15 cellular contexts compared by ENCODE assay signal in the genomic region with DNA sequence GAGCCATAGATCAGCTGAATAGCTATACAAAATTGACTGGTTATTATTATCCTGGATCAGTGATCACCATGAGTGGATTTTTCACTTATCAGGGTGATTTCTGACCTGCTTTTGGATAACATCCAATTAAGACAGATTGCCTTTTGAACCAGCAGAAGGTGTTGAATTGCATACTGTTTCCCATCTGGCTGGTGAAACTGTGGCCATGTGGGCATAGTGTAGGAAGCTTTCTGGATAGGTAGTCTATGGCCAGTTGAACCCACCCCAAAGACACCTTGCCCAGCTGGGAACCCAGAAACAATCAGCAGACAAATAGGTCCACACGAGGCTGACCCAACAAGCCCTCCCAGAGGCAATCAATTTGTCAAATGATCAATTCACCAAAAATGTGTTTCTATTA. TPM values are rescaled to one million over a fixed set of nuclear protein-coding genes. Genes with fewer than 3 reads are reported as not detected.
"Had no signal": no experiment of that assay in that cellular context is flagged by ENCODE, and none has a peak within 500 bp of the region (broad histone marks: within the 10 kb centered on the region; RNA-seq: fewer than 3 reads in every experiment).

No MANE protein-coding gene starts in this region.

- H3K4me3 ChIP-seq: gastrocnemius medialis, left lung, tibial artery had no signal

- H3K4me3 Mint-ChIP-seq: effector memory CD8-positive, alpha-beta T cell; naive B cell; stimulated activated memory B cell treated with anti-CD40 and anti-IgM and Interleukin-4, amounts not matched to agents 10 μg/mL and 1 μg/mL and 100 μg/mL, for 72 hours had no signal

- H3K27ac ChIP-seq: epithelial cell of prostate, gastrocnemius medialis, left lung, parathyroid adenoma, tibial artery had no signal

- ATAC-seq: effector memory CD8-positive, alpha-beta T cell; gastrocnemius medialis; left lung; stimulated activated memory B cell treated with anti-CD40 and anti-IgM and Interleukin-4, amounts not matched to agents 10 μg/mL and 1 μg/mL and 100 μg/mL, for 72 hours had no signal

- DNase-seq: activated CD4-positive, CD25-positive, alpha-beta regulatory T cell treated with anti-CD3 and anti-CD28 coated beads, Interleukin-2, amount 50 U/mL, for 72 hours; activated naive CD4-positive, alpha-beta T cell; anterior cingulate cortex; dermis blood vessel endothelial cell; effector memory CD8-positive, alpha-beta T cell; gastrocnemius medialis; left lung; naive B cell; stimulated activated CD4-positive, alpha-beta T cell treated with anti-CD3 and anti-CD28 coated beads, Interleukin-2, amount 100 ng/mL, for 48 hours; T1000; tibial artery had no signal

- H3K9me3 ChIP-seq: gastrocnemius medialis, left lung, tibial artery had no signal

- H3K9me3 Mint-ChIP-seq: effector memory CD8-positive, alpha-beta T cell; naive B cell; stimulated activated memory B cell treated with anti-CD40 and anti-IgM and Interleukin-4, amounts not matched to agents 10 μg/mL and 1 μg/mL and 100 μg/mL, for 72 hours had no signal

- H3K27me3 ChIP-seq: gastrocnemius medialis, left lung, tibial artery had no signal

- H3K4me1 Mint-ChIP-seq: naive B cell; stimulated activated memory B cell treated with anti-CD40 and anti-IgM and Interleukin-4, amounts not matched to agents 10 μg/mL and 1 μg/mL and 100 μg/mL, for 72 hours had no signal

- H3K36me3 ChIP-seq: gastrocnemius medialis, left lung, tibial artery had no signal

- H3K4me1 ChIP-seq: gastrocnemius medialis, left lung, tibial artery had no signal

- H3K27me3 Mint-ChIP-seq: stimulated activated memory B cell treated with anti-CD40 and anti-IgM and Interleukin-4, amounts not matched to agents 10 μg/mL and 1 μg/mL and 100 μg/mL, for 72 hours had no signal

- H3K27ac Mint-ChIP-seq: effector memory CD8-positive, alpha-beta T cell; naive B cell; stimulated activated memory B cell treated with anti-CD40 and anti-IgM and Interleukin-4, amounts not matched to agents 10 μg/mL and 1 μg/mL and 100 μg/mL, for 72 hours had no signal

- H3K36me3 Mint-ChIP-seq: naive B cell; stimulated activated memory B cell treated with anti-CD40 and anti-IgM and Interleukin-4, amounts not matched to agents 10 μg/mL and 1 μg/mL and 100 μg/mL, for 72 hours had no signal

RNA-seq across cellular contexts. Expression of a gene that starts 29.3 kb away (rescaled TPM):
- total RNA-seq: mononuclear cell had no signal
